8 cellular contexts compared by ENCODE assay signal in genomic region chr7:121544726-121545125, GRCh38.
DNase-seq lines count a peak whose midpoint lies in the region; ATAC-seq and TF ChIP-seq lines count a peak whose summit lies in the region.

No MANE protein-coding gene starts in this region.

- no peak overlapping the region for H3K9ac ChIP-seq in GM23248
- no peak overlapping the region for H3K9ac ChIP-seq in fibroblast of lung (ENCODE audit: insufficient read depth, low read length)
- H3K9ac ChIP-seq in mesendoderm (ENCODE audit: low read length): no peak overlapping the region

- H3K79me2 ChIP-seq in GM23248 (ENCODE audit: insufficient read depth) (no peaks in the 10 kb centered on the region), fibroblast of lung (ENCODE audit: control insufficient read depth, insufficient read depth, low read length) (no peaks in the 10 kb centered on the region), mesendoderm (ENCODE audit: control insufficient read depth, insufficient read depth, low read length) (no peaks in the 10 kb centered on the region)

- H2BK15ac ChIP-seq in mesendoderm (replicated peaks; ENCODE audit: low read depth): no peak overlapping the region

- no peak overlapping the region for H3K18ac ChIP-seq in mesendoderm (ENCODE audit: low read length)

- no peak overlapping the region for H3K4me3 ChIP-seq in GM23248
- no peak overlapping the region for H3K4me3 ChIP-seq in fibroblast of lung (replicated peaks in 1 of 4; ENCODE audit: control extremely low read depth in 1 of 4, insufficient read depth in 1 of 4, low read depth in 3 of 4, low read length in 4 of 4)
- no peak overlapping the region for H3K4me3 ChIP-seq in heart right ventricle
- H3K4me3 ChIP-seq in mesendoderm (ENCODE audit: low read length): no peak overlapping the region

- H3K36me3 ChIP-seq in GM23248 (ENCODE audit: low read depth) (no peaks in the 10 kb centered on the region), fibroblast of lung (ENCODE audit: control insufficient read depth, insufficient read depth, low read length) (no peaks in the 10 kb centered on the region), heart right ventricle (no peaks in the 10 kb centered on the region), mesendoderm (ENCODE audit: control insufficient read depth, insufficient read depth, low read length) (no peaks in the 10 kb centered on the region)

- peaks cover 3% of the 10 kb centered on the region; the same call in 1 of the 2 replicates for H3F3A ChIP-seq in GM23248 (ENCODE audit: insufficient read depth)

- H2AK5ac ChIP-seq in mesendoderm (ENCODE audit: low read length): no peak overlapping the region

- WGBS in GM23248 (ENCODE audit: low coverage in 1 of 2, low lambda C conversion rate in 2 of 2, missing lambda C conversion rate in 2 of 2), 2 experiments: 0% methylated on average over 2 of the region's 2 CpGs
- 59 to 77% methylated on average over 2 of the region's 2 CpGs for WGBS in heart right ventricle, 2 donors
- WGBS in mesendoderm (ENCODE audit: extremely low coverage, insufficient coverage, low lambda C conversion rate): no CpG with 5 or more reads among the region's 2 CpGs

- intact Hi-C loops in heart right ventricle (cut with DNase I): loop anchor here in 3 of 10 donors (5.0 kb wide), 1 partner anchor 177 kb away; no protein-coding TSS in a partner anchor

- peak overlapping the region; percentile 40 for H3K4me2 ChIP-seq in GM23248 (ENCODE audit: unreplicated experiment)
- no peak overlapping the region for H3K4me2 ChIP-seq in fibroblast of lung (ENCODE audit: extremely low read depth, insufficient read depth, low read length)
- H3K4me2 ChIP-seq in mesendoderm (ENCODE audit: low read length): no peak overlapping the region

- no peak overlapping the region for H2BK5ac ChIP-seq in mesendoderm (ENCODE audit: low read length)

- H3K4me1 ChIP-seq in GM23248 (ENCODE audit: insufficient read depth): peaks cover 15% of the 10 kb centered on the region; the same call in 1 of the 2 replicates
- H3K4me1 ChIP-seq in fibroblast of lung (ENCODE audit: control insufficient read depth, extremely low read depth, insufficient read depth, low read length): no peaks in the 10 kb centered on the region
- H3K4me1 ChIP-seq in heart right ventricle: peaks cover 0 to 11% (median 0%) of the 10 kb centered on the region in 9 donors
- H3K4me1 ChIP-seq in mesendoderm (ENCODE audit: control insufficient read depth, low read depth, low read length): no peaks in the 10 kb centered on the region

- H3K23ac ChIP-seq in mesendoderm (ENCODE audit: low read length): no peak overlapping the region

- no peak overlapping the region for H2AFZ ChIP-seq in GM23248
- H2AFZ ChIP-seq in fibroblast of lung (ENCODE audit: low read length): no peak overlapping the region

- TF ChIP-seq CTCF in fibroblast of lung (conservative IDR thresholded peaks at IDR 0.05 in 1 of 2, IDR thresholded peaks at IDR 0.05 in 1 of 2; ENCODE audit: low read depth in 1 of 2, low read length in 2 of 2) (no peak), heart right ventricle (IDR thresholded peaks at IDR 0.05) (no peak)

- H4K8ac ChIP-seq in mesendoderm (ENCODE audit: low read depth, low read length): no peak overlapping the region

- in situ Hi-C loops in GM23248 (cut with MboI): loop anchor here (5.0 to 25.0 kb wide), 2 partner anchors 177 to 557 kb away; partner anchors contain the start of gene CPED1

- H3K56ac ChIP-seq in mesendoderm (ENCODE audit: low read length): no peak overlapping the region

- H3K27ac ChIP-seq in GM23248 (peak overlapping the region; percentile 22), fibroblast of lung (ENCODE audit: insufficient read depth, low read length) (no peak overlapping the region), heart right ventricle (peak overlapping the region in 1 of 10 donors; percentile 55), mesendoderm (ENCODE audit: low read depth, low read length) (no peak overlapping the region)

- H3K79me1 ChIP-seq in mesendoderm (ENCODE audit: low read length): no peaks in the 10 kb centered on the region

- no peaks in the 10 kb centered on the region for H4K20me1 ChIP-seq in GM23248 (ENCODE audit: insufficient read depth)
- no peaks in the 10 kb centered on the region for H4K20me1 ChIP-seq in fibroblast of lung (ENCODE audit: control insufficient read depth, extremely low read depth, insufficient read depth, low read length)

- no peak overlapping the region for H2BK120ac ChIP-seq in mesendoderm (ENCODE audit: low read depth, low read length)

- no peaks in the 10 kb centered on the region for H3K9me3 ChIP-seq in GM23248 (ENCODE audit: low read depth)
- no peaks in the 10 kb centered on the region for H3K9me3 ChIP-seq in fibroblast of lung (ENCODE audit: control insufficient read depth, insufficient read depth, low read depth, low read length)
- H3K9me3 ChIP-seq in heart right ventricle: no peaks in the 10 kb centered on the region

- H3K4ac ChIP-seq in mesendoderm (ENCODE audit: low read depth, low read length): no peak overlapping the region

- H4K5ac ChIP-seq in mesendoderm (ENCODE audit: low read length): no peak overlapping the region

- H3K9me2 ChIP-seq in GM23248 (ENCODE audit: insufficient read depth): no peaks in the 10 kb centered on the region

- peaks cover 49% of the 10 kb centered on the region for H3K27me3 ChIP-seq in GM23248 (replicated peaks; ENCODE audit: insufficient read depth)
- no peaks in the 10 kb centered on the region for H3K27me3 ChIP-seq in fibroblast of lung (ENCODE audit: control insufficient read depth, insufficient read depth, low read length)
- no peaks in the 10 kb centered on the region for H3K27me3 ChIP-seq in heart right ventricle
- no peaks in the 10 kb centered on the region for H3K27me3 ChIP-seq in mesendoderm (ENCODE audit: insufficient read depth, low read length, poor library complexity)

- DNase-seq in ELR (ENCODE audit: low read depth) (peak; percentile 96), GM23248 (peak; percentile 93), NCI-H460 (ENCODE audit: extremely low read depth, low read depth) (peak; percentile 23), fibroblast of lung (ENCODE audit: low read depth in 2 of 2) (peak; percentile 73 to 98), heart right ventricle (no peak), mesendoderm (no peak), retina (no peak)
- no peak for DNase-seq in activated CD8-positive, alpha-beta memory T cell treated with anti-CD3 and anti-CD28 coated beads, Interleukin-2, amount 50 U/mL, for 4 hours

- no peak for ATAC-seq in heart right ventricle

Comparison
In these comparisons a context has a peak if more than half of its experiments do, and no peak if none do; other contexts are left out.
1. DNase-seq: peak in ELR (single experiment), GM23248 (single experiment), NCI-H460 (single experiment) and fibroblast of lung (2 of 2); none in heart right ventricle (0 of 2), mesendoderm (single experiment), retina (single experiment) and activated CD8-positive, alpha-beta memory T cell treated with anti-CD3 and anti-CD28 coated beads, Interleukin-2, amount 50 U/mL, for 4 hours (single experiment).